Comparison of ENCODE assay signal across 9 cellular contexts in genomic region chr6:34531580-34532201, GRCh38. TPM values are rescaled to one million over a fixed set of nuclear protein-coding genes. Genes with fewer than 3 reads are reported as not detected.
A peak's percentile ranks its signal among the peaks of the same experiment; 100 is the strongest.
DNase-seq lines count a peak whose midpoint lies in the region; ATAC-seq, FAIRE-seq and TF ChIP-seq lines count a peak whose summit lies in the region.
"Had no signal": no experiment of that assay in that cellular context is flagged by ENCODE, and none has a peak within 500 bp of the region (broad histone marks: within the 10 kb centered on the region; RNA-seq: fewer than 3 reads in every experiment).

No MANE protein-coding gene starts in this region.

- no peak for FAIRE-seq in small intestine (lab: Jason Lieb, UNC)
- FAIRE-seq: frontal cortex had no signal

- TF ChIP-seq CTCF in HEK293 (tag by site-specific recombination; IDR thresholded peaks at IDR 0.05): no peak

- 91 to 94% (median 92%) methylated on average over 29 of the region's 29 CpGs for WGBS in small intestine, 3 donors

- CTCF ChIA-PET in HEK293 (lab: Yijun Ruan, JAX): interaction anchor here (0.6 to 0.7 kb wide), 2 partner anchors 77 to 106 kb away, joined by 3 read pairs; no protein-coding TSS in a partner anchor

- H3K4me1 ChIP-seq in HEK293 (ENCODE audit: control insufficient read depth, insufficient read depth, low read length) (no peaks in the 10 kb centered on the region), small intestine (ENCODE audit: control insufficient read depth in 2 of 2, insufficient read depth in 1 of 2, low read depth in 1 of 2, low read length in 1 of 2) (no peaks in the 10 kb centered on the region)

- POLR2A ChIA-PET in HEK293 (lab: Yijun Ruan, JAX): no interaction called here

- DNase-seq in iPS DF 19.7 (ENCODE audit: low read depth, low spot score): peak; percentile 84
- DNase-seq in stimulated activated CD4-positive, alpha-beta T cell treated with anti-CD3 and anti-CD28 coated beads, Interleukin-4, amount 100 ng/mL, for 1 hour: peak; percentile 7
- no peak for DNase-seq in H4 (ENCODE audit: low spot score)
- no peak for DNase-seq in small intestine

- H3K9me3 ChIP-seq in HEK293 (ENCODE audit: control insufficient read depth, insufficient read depth, low read depth, low read length): no peaks in the 10 kb centered on the region
- H3K9me3 ChIP-seq in small intestine (ENCODE audit: control insufficient read depth, low read depth): no peaks in the 10 kb centered on the region

- H3K27me3 ChIP-seq in small intestine (ENCODE audit: control insufficient read depth in 2 of 2, insufficient read depth in 2 of 2, low read length in 2 of 2): no peaks in the 10 kb centered on the region

- H3K4me3 ChIP-seq in HEK293 (ENCODE audit: low read depth, low read length) (no peak overlapping the region), small intestine (ENCODE audit: low read depth in 1 of 2, low read length in 2 of 2) (no peak overlapping the region)

- ATAC-seq in HG03280 (IDR thresholded peaks at IDR 0.05; ENCODE audit: unreplicated experiment) (no peak), HG03521 (IDR thresholded peaks at IDR 0.05; ENCODE audit: unreplicated experiment) (no peak)

- no peak overlapping the region for H3K27ac ChIP-seq in HEK293 (ENCODE audit: extremely low read depth, low read depth, low read length)
- peak overlapping the region; percentile 24 for H3K27ac ChIP-seq in angular gyrus (ENCODE audit: low read depth, low read length)
- no peak overlapping the region for H3K27ac ChIP-seq in small intestine (ENCODE audit: low read depth in 1 of 2, low read length in 1 of 2)

- H3K36me3 ChIP-seq in HEK293 (ENCODE audit: control insufficient read depth in 2 of 2, insufficient read depth in 1 of 2, low read length in 2 of 2) (no peaks in the 10 kb centered on the region), small intestine (ENCODE audit: control insufficient read depth in 2 of 2, insufficient read depth in 2 of 2, low read length in 2 of 2) (no peaks in the 10 kb centered on the region)

TF ChIP-seq in HEK293, 187 proteins besides CTCF, POLR2A, EP300 and RAD21:
- TF ChIP-seq ZNF837 (tag by site-specific recombination; IDR thresholded peaks at IDR 0.05) (no peak), KLF8 (tag by site-specific recombination; IDR thresholded peaks at IDR 0.05) (peak; percentile 47; the same call in 1 of the 2 replicates), ZNF239 (tag by site-specific recombination; IDR thresholded peaks at IDR 0.05) (no peak), KLF9 (tag by site-specific recombination; IDR thresholded peaks at IDR 0.05; ENCODE audit: low read depth) (peak; percentile 71), SP2 (tag by site-specific recombination; IDR thresholded peaks at IDR 0.05) (peak; percentile 75), ZNF175 (tag by site-specific recombination; IDR thresholded peaks at IDR 0.05) (no peak)
- TF ChIP-seq, protein P1, sequence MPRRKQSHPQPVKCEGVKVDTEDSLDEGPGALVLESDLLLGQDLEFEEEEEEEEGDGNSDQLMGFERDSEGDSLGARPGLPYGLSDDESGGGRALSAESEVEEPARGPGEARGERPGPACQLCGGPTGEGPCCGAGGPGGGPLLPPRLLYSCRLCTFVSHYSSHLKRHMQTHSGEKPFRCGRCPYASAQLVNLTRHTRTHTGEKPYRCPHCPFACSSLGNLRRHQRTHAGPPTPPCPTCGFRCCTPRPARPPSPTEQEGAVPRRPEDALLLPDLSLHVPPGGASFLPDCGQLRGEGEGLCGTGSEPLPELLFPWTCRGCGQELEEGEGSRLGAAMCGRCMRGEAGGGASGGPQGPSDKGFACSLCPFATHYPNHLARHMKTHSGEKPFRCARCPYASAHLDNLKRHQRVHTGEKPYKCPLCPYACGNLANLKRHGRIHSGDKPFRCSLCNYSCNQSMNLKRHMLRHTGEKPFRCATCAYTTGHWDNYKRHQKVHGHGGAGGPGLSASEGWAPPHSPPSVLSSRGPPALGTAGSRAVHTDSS (tag by site-specific recombination; IDR thresholded peaks at IDR 0.05): no peak

RNA-seq across cellular contexts. Expression of gene SPDEF, which starts 24.4 kb away (rescaled TPM):
- total RNA-seq in H4 (2014; rRNA removed; shearing (Covaris generic)): 0.29 TPM in 1 of 2 replicates, not detected in the other
- 10 to 100 TPM; 10.9 to 20.6 (median 13.0) TPM for polyA plus RNA-seq in small intestine
- total RNA-seq: frontal cortex had no signal

Comparison
In these comparisons a context has a peak if more than half of its experiments do, and no peak if none do; other contexts are left out.
1. DNase-seq: peak in iPS DF 19.7 (single experiment) and stimulated activated CD4-positive, alpha-beta T cell treated with anti-CD3 and anti-CD28 coated beads, Interleukin-4, amount 100 ng/mL, for 1 hour (single experiment); none in H4 (single experiment) and small intestine (single experiment).